Comparison of ENCODE assay signal across 8 cellular contexts in the genomic region with DNA sequence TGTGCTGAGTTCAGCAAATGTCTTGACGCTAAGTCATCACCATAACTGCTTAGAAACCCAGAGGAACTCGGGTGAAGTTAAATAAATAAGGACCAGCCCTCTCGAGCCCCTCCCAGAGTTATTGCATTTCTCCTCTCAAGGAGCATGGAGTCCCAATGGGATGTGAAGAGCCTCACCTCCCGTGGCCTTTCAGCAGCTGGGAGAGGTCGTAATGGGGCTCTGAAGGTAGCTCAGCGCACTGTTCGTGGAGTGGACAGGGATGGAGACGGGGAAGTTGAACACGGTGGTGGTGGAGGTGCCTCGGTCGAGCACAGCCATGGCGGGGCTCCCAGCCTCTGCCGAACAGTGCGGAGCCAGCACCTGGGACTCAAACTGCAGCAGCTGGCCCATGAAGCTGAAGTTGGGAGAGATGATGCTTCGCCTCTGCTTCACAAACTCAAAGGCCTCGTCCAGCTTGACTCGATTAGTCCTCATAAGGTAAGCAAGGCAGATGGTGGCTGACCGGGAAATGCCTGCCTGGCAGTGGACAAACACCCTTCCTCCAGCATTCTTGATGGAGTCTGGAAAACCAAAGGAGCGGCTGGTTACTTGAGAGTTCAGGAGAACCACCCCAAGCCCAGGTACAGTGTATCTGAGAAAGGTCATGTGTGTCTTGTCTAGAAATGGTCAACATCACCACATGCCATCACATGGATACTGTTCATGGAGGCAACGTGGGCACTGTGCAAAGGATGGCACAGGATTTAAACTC. TPM values are rescaled to one million over a fixed set of nuclear protein-coding genes. Genes with fewer than 3 reads are reported as not detected.
DNase-seq lines count a peak whose midpoint lies in the region; ATAC-seq and TF ChIP-seq lines count a peak whose summit lies in the region.

No MANE protein-coding gene starts in this region.

- peak overlapping the region; percentile 69 to 72 for H3K4me3 ChIP-seq in gastroesophageal sphincter

- TF ChIP-seq EP300 in gastroesophageal sphincter (IDR thresholded peaks at IDR 0.05) = no peak

- H3K36me3 ChIP-seq in gastroesophageal sphincter = peaks cover 6 to 31% of the 10 kb centered on the region in 2 donors

- no peaks in the 10 kb centered on the region for H3K27me3 Mint-ChIP-seq in activated CD8-positive, alpha-beta T cell treated with anti-CD3 and anti-CD28 coated beads, Interleukin-2, amount 10 ng/mL, durations not matched to agents 7 days and 5 days (ENCODE audit: low read depth)

- no peaks in the 10 kb centered on the region for H3K9me3 ChIP-seq in gastroesophageal sphincter

- peaks cover 19% of the 10 kb centered on the region for H3K36me3 Mint-ChIP-seq in activated CD8-positive, alpha-beta T cell treated with anti-CD3 and anti-CD28 coated beads, Interleukin-2, amount 10 ng/mL, durations not matched to agents 7 days and 5 days (ENCODE audit: low read depth)

- CTCF ChIA-PET in activated CD8-positive, alpha-beta T cell treated with anti-CD3 and anti-CD28 coated beads, Interleukin-2, amount 10 ng/mL, durations not matched to agents 7 days and 5 days (lab: Charles Lee) = interaction anchor here (4.6 kb wide), 1 partner anchor 55 kb away, joined by 59 read pairs; no protein-coding TSS in a partner anchor

- POLR2A ChIA-PET in activated CD8-positive, alpha-beta T cell treated with anti-CD3 and anti-CD28 coated beads, Interleukin-2, amount 10 ng/mL, durations not matched to agents 7 days and 5 days (lab: Charles Lee) = interaction anchor here (0.7 kb wide), 1 partner anchor 325 kb away, joined by 4 read pairs; no protein-coding TSS in a partner anchor

- peaks cover 63% of the 10 kb centered on the region for H3K4me1 Mint-ChIP-seq in activated CD8-positive, alpha-beta T cell treated with anti-CD3 and anti-CD28 coated beads, Interleukin-2, amount 10 ng/mL, durations not matched to agents 7 days and 5 days (ENCODE audit: low read depth)

- 16 to 33% methylated on average over 7 to 13 of the region's 20 CpGs for WGBS in gastroesophageal sphincter (ENCODE audit: low coverage in 1 of 2), 2 donors

- no peak for ATAC-seq in activated CD8-positive, alpha-beta T cell treated with anti-CD3 and anti-CD28 coated beads, Interleukin-2, amount 10 ng/mL, durations not matched to agents 7 days and 5 days
- ATAC-seq in gastroesophageal sphincter (no peak), HG02981 (IDR thresholded peaks at IDR 0.05; ENCODE audit: unreplicated experiment) (no peak)

- in situ Hi-C loops in G401 (cut with HindIII; ENCODE audit: low sequenced_read_pairs) (no loop called here), KBM-7 (cut with MboI; ENCODE audit: low pct_unique_long_range_greater_than_20kb, low sequenced_read_pairs) (no loop called here)

- H3K27ac Mint-ChIP-seq in activated CD8-positive, alpha-beta T cell treated with anti-CD3 and anti-CD28 coated beads, Interleukin-2, amount 10 ng/mL, durations not matched to agents 7 days and 5 days = no peak overlapping the region

- no peaks in the 10 kb centered on the region for H3K27me3 ChIP-seq in gastroesophageal sphincter

- TF ChIP-seq CTCF in gastroesophageal sphincter (IDR thresholded peaks at IDR 0.05) = no peak

- peak; percentile 74 to 77 for TF ChIP-seq POLR2A in gastroesophageal sphincter (IDR thresholded peaks at IDR 0.05)

- DNase-seq in G401 (ENCODE audit: low spot score) (peak; percentile 53), renal cortical epithelial cell (ENCODE audit: low read depth) (peak; percentile 37), NCI-H2107 treated with DMSO at 0.1 percent for 48 hours (lab: John Stamatoyannopoulos, UW; ENCODE audit: unreplicated experiment) (no peak), activated gamma-delta T cell (lab: John Stamatoyannopoulos, UW) (no peak), KBM-7 (no peak)
- DNase-seq in activated CD8-positive, alpha-beta T cell treated with anti-CD3 and anti-CD28 coated beads, Interleukin-2, amount 10 ng/mL, durations not matched to agents 7 days and 5 days = no peak

- H3K4me3 Mint-ChIP-seq in activated CD8-positive, alpha-beta T cell treated with anti-CD3 and anti-CD28 coated beads, Interleukin-2, amount 10 ng/mL, durations not matched to agents 7 days and 5 days = peak overlapping the region; percentile 25

- peak overlapping the region; percentile 95 to 98 (median 97) for H3K27ac ChIP-seq in gastroesophageal sphincter

- peaks cover 0 to 58% (median 16%) of the 10 kb centered on the region in 3 donors for H3K4me1 ChIP-seq in gastroesophageal sphincter

- no peaks in the 10 kb centered on the region for H3K9me3 Mint-ChIP-seq in activated CD8-positive, alpha-beta T cell treated with anti-CD3 and anti-CD28 coated beads, Interleukin-2, amount 10 ng/mL, durations not matched to agents 7 days and 5 days (ENCODE audit: insufficient read depth)

RNA-seq across cellular contexts. Expression of a gene that starts 2.2 kb away (rescaled TPM):
- total RNA-seq in G401 (2014; rRNA removed; shearing (Covaris generic)) = 36.6 and 39.1 TPM in 2 replicates
- total RNA-seq in activated CD8-positive, alpha-beta T cell treated with anti-CD3 and anti-CD28 coated beads, Interleukin-2, amount 10 ng/mL, durations not matched to agents 7 days and 5 days = 10 to 100 TPM; 55.6 to 56.6 TPM
- total RNA-seq in gastroesophageal sphincter (100 to 1,000 TPM; 488 to 965 (median 649) TPM), renal cortical epithelial cell (203 and 294 TPM in 2 replicates)

Comparison
In these comparisons a context has a peak if more than half of its experiments do, and no peak if none do; other contexts are left out.
1. DNase-seq: peak in G401 (single experiment) and renal cortical epithelial cell (single experiment); none in activated CD8-positive, alpha-beta T cell treated with anti-CD3 and anti-CD28 coated beads, Interleukin-2, amount 10 ng/mL, durations not matched to agents 7 days and 5 days (single experiment), NCI-H2107 treated with DMSO at 0.1 percent for 48 hours (single experiment), activated gamma-delta T cell (single experiment) and KBM-7 (single experiment).